2 cellular contexts compared by ENCODE assay signal in genomic region chr6:165782812-165783211, GRCh38.
TF ChIP-seq lines count a peak whose summit lies in the region.

No MANE protein-coding gene starts in this region.

TF ChIP-seq in IMR-90, 13 proteins besides CTCF, POLR2A, EP300 and RAD21 (continued from another document):
- TF ChIP-seq CHD1 (IDR thresholded peaks at IDR 0.05; ENCODE audit: low read depth, low read length) (no peak), SMC3 (IDR thresholded peaks at IDR 0.05; ENCODE audit: low read depth, low read length) (no peak), NFE2L2 (IDR thresholded peaks at IDR 0.05; ENCODE audit: low read depth, low read length) (no peak), BHLHE40 (IDR thresholded peaks at IDR 0.05; ENCODE audit: low read depth, low read length) (no peak), MAZ (IDR thresholded peaks at IDR 0.05; ENCODE audit: borderline replicate concordance, low read depth, low read length) (no peak), RFX5 (IDR thresholded peaks at IDR 0.05; ENCODE audit: low read depth, low read length) (no peak), MXI1 (IDR thresholded peaks at IDR 0.05; ENCODE audit: borderline replicate concordance, low read depth, low read length) (no peak), CEBPB (IDR thresholded peaks at IDR 0.05; ENCODE audit: low read depth, low read length) (no peak), FOS (IDR thresholded peaks at IDR 0.05; ENCODE audit: low read depth, low read length) (no peak), USF2 (IDR thresholded peaks at IDR 0.05; ENCODE audit: low read depth, low read length) (no peak)
- TF ChIP-seq, protein P1, sequence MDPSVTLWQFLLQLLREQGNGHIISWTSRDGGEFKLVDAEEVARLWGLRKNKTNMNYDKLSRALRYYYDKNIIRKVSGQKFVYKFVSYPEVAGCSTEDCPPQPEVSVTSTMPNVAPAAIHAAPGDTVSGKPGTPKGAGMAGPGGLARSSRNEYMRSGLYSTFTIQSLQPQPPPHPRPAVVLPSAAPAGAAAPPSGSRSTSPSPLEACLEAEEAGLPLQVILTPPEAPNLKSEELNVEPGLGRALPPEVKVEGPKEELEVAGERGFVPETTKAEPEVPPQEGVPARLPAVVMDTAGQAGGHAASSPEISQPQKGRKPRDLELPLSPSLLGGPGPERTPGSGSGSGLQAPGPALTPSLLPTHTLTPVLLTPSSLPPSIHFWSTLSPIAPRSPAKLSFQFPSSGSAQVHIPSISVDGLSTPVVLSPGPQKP (IDR thresholded peaks at IDR 0.05; ENCODE audit: borderline replicate concordance, low read depth, low read length): no peak

TF ChIP-seq in neural cell, 6 proteins besides CTCF, POLR2A, EP300 and RAD21 (continued from another document):
- TF ChIP-seq, protein P2, sequence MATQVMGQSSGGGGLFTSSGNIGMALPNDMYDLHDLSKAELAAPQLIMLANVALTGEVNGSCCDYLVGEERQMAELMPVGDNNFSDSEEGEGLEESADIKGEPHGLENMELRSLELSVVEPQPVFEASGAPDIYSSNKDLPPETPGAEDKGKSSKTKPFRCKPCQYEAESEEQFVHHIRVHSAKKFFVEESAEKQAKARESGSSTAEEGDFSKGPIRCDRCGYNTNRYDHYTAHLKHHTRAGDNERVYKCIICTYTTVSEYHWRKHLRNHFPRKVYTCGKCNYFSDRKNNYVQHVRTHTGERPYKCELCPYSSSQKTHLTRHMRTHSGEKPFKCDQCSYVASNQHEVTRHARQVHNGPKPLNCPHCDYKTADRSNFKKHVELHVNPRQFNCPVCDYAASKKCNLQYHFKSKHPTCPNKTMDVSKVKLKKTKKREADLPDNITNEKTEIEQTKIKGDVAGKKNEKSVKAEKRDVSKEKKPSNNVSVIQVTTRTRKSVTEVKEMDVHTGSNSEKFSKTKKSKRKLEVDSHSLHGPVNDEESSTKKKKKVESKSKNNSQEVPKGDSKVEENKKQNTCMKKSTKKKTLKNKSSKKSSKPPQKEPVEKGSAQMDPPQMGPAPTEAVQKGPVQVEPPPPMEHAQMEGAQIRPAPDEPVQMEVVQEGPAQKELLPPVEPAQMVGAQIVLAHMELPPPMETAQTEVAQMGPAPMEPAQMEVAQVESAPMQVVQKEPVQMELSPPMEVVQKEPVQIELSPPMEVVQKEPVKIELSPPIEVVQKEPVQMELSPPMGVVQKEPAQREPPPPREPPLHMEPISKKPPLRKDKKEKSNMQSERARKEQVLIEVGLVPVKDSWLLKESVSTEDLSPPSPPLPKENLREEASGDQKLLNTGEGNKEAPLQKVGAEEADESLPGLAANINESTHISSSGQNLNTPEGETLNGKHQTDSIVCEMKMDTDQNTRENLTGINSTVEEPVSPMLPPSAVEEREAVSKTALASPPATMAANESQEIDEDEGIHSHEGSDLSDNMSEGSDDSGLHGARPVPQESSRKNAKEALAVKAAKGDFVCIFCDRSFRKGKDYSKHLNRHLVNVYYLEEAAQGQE (IDR thresholded peaks at IDR 0.05; ENCODE audit: borderline replicate concordance): no peak
- TF ChIP-seq EZH2 (IDR thresholded peaks at IDR 0.05; ENCODE audit: borderline replicate concordance, insufficient read depth, low read length, poor library complexity, severe bottlenecking) (no peak), MXI1 (conservative IDR thresholded peaks at IDR 0.05; ENCODE audit: poor library complexity, severe bottlenecking) (no peak), TAF1 (IDR thresholded peaks at IDR 0.05; ENCODE audit: low read depth) (no peak), POLR2AphosphoS5 (IDR thresholded peaks at IDR 0.05) (no peak)
TF ChIP-seq in neural cell: peak in this region for 0.
